27 cellular contexts compared by ENCODE assay signal in genomic region chr1:225822655-225823403, GRCh38. TPM values are rescaled to one million over a fixed set of nuclear protein-coding genes. Genes with fewer than 3 reads are reported as not detected.
DNase-seq lines count a peak whose midpoint lies in the region; ATAC-seq and TF ChIP-seq lines count a peak whose summit lies in the region.
"Had no signal": no experiment of that assay in that cellular context is flagged by ENCODE, and none has a peak within 500 bp of the region (broad histone marks: within the 10 kb centered on the region; RNA-seq: fewer than 3 reads in every experiment).

No MANE protein-coding gene starts in this region.

- no peak for TF ChIP-seq EP300 in gastroesophageal sphincter (IDR thresholded peaks at IDR 0.05)

- H3K9me3 ChIP-seq in gastroesophageal sphincter, result no peaks in the 10 kb centered on the region
- no peaks in the 10 kb centered on the region for H3K9me3 ChIP-seq in osteoblast (ENCODE audit: low read depth, low read length)
- H3K9me3 ChIP-seq in uterus, result no peaks in the 10 kb centered on the region
- H3K9me3 ChIP-seq: breast epithelium, esophagus muscularis mucosa, neutrophil, Peyer's patch had no signal

- 81% methylated on average over 9 to 11 of the region's 12 CpGs for WGBS in gastroesophageal sphincter (ENCODE audit: low coverage in 1 of 2), 2 donors

- H3K9me3 Mint-ChIP-seq in mesothelial cell of epicardium, result no peaks in the 10 kb centered on the region
- H3K9me3 Mint-ChIP-seq: activated naive CD4-positive, alpha-beta T cell treated with anti-CD3 and anti-CD28 coated beads, Interleukin-2, amount 50 U/mL, for 24 hours; activated T-helper 17 cell treated with anti-CD3 and anti-CD28 coated beads, Interleukin-2, amount 50 U/mL, for 72 hours; GM23338; stimulated activated effector memory CD8-positive, alpha-beta T cell treated with anti-CD3 and anti-CD28 coated beads, Interleukin-12 subunit alpha, Interleukin-12 subunit beta, amount 100 ng/mL, for 72 hours; T-helper 2 cell treated with Interferon-gamma antibody and Interleukin-4, amounts not matched to agents 5 μg/mL and 100 μg/mL, for 36 hours had no signal

- H3K27me3 Mint-ChIP-seq in mesothelial cell of epicardium (ENCODE audit: low read depth), result no peaks in the 10 kb centered on the region
- H3K27me3 Mint-ChIP-seq: activated CD4-positive, alpha-beta T cell treated with anti-CD3 and anti-CD28 coated beads for 36 hours; activated naive CD4-positive, alpha-beta T cell treated with anti-CD3 and anti-CD28 coated beads, Interleukin-2, amount 50 U/mL, for 24 hours; activated T-helper 17 cell treated with anti-CD3 and anti-CD28 coated beads, Interleukin-2, amount 50 U/mL, for 72 hours had no signal

- ATAC-seq in gastroesophageal sphincter, result peak; percentile 22
- ATAC-seq: activated CD4-positive, alpha-beta T cell treated with anti-CD3 and anti-CD28 coated beads for 36 hours; activated CD8-positive, alpha-beta T cell treated with anti-CD3 and anti-CD28 coated beads, Interleukin-2, amount 10 ng/mL, durations not matched to agents 7 days and 5 days; activated T-helper 17 cell treated with anti-CD3 and anti-CD28 coated beads, Interleukin-2, amount 50 U/mL, for 72 hours; left colon; stimulated activated effector memory CD8-positive, alpha-beta T cell treated with anti-CD3 and anti-CD28 coated beads, Interleukin-12 subunit alpha, Interleukin-12 subunit beta, amount 100 ng/mL, for 72 hours had no signal

- H3K4me2 ChIP-seq in osteoblast (ENCODE audit: insufficient read depth, low read length), result no peak overlapping the region
- H3K4me2 ChIP-seq: GM23338 had no signal

- H3K79me2 ChIP-seq in osteoblast (ENCODE audit: insufficient read depth, low read length), result peaks cover 4% of the 10 kb centered on the region

- no peaks in the 10 kb centered on the region for H4K20me1 ChIP-seq in osteoblast (ENCODE audit: insufficient read depth, low read length)

- TF ChIP-seq CTCF in gastroesophageal sphincter (IDR thresholded peaks at IDR 0.05), result no peak
- no peak for TF ChIP-seq CTCF in osteoblast (IDR thresholded peaks at IDR 0.05; ENCODE audit: extremely low read depth, low read depth, low read length)
- TF ChIP-seq CTCF in uterus (IDR thresholded peaks at IDR 0.05), result no peak
- no peak for TF ChIP-seq CTCF in foreskin fibroblast (IDR thresholded peaks at IDR 0.05; ENCODE audit: low read depth, low read length)
- TF ChIP-seq CTCF in mesothelial cell of epicardium (IDR thresholded peaks at IDR 0.05; ENCODE audit: unreplicated experiment), result no peak

- H3K4me3 Mint-ChIP-seq in mesothelial cell of epicardium, result no peak overlapping the region
- H3K4me3 Mint-ChIP-seq: activated CD4-positive, alpha-beta T cell treated with anti-CD3 and anti-CD28 coated beads for 36 hours; activated CD8-positive, alpha-beta T cell treated with anti-CD3 and anti-CD28 coated beads, Interleukin-2, amount 10 ng/mL, durations not matched to agents 7 days and 5 days; activated naive CD4-positive, alpha-beta T cell treated with anti-CD3 and anti-CD28 coated beads, Interleukin-2, amount 50 U/mL, for 24 hours; activated T-helper 17 cell treated with anti-CD3 and anti-CD28 coated beads, Interleukin-2, amount 50 U/mL, for 72 hours; CD14-positive monocyte; GM23338; stimulated activated effector memory CD8-positive, alpha-beta T cell treated with anti-CD3 and anti-CD28 coated beads, Interleukin-12 subunit alpha, Interleukin-12 subunit beta, amount 100 ng/mL, for 72 hours; T-helper 2 cell treated with Interferon-gamma antibody and Interleukin-4, amounts not matched to agents 5 μg/mL and 100 μg/mL, for 36 hours had no signal

- TF ChIP-seq POLR2A in gastroesophageal sphincter (IDR thresholded peaks at IDR 0.05) (no peak), uterus (IDR thresholded peaks at IDR 0.05) (no peak)

- H3K27me3 ChIP-seq in gastroesophageal sphincter, result no peaks in the 10 kb centered on the region
- H3K27me3 ChIP-seq in osteoblast (ENCODE audit: insufficient read depth, low read length), result no peaks in the 10 kb centered on the region
- no peaks in the 10 kb centered on the region for H3K27me3 ChIP-seq in uterus
- H3K27me3 ChIP-seq: breast epithelium, dorsolateral prefrontal cortex, esophagus muscularis mucosa, neutrophil, Peyer's patch had no signal

- H2AFZ ChIP-seq in osteoblast (ENCODE audit: low read length), result no peak overlapping the region
- H2AFZ ChIP-seq: GM23338 had no signal

- DNase-seq in NCI-H69 (lab: John Stamatoyannopoulos, UW) (peak; percentile 53), osteoblast (ENCODE audit: insufficient read length, low spot score, missing footprints) (peak; percentile 69), uterus (no peak), DMS79 treated with DMSO at 0.1 percent for 48 hours (lab: John Stamatoyannopoulos, UW) (no peak), foreskin fibroblast (no peak), mesothelial cell of epicardium (ENCODE audit: low spot score in 2 of 2, unreplicated experiment in 2 of 2) (no peak)
- DNase-seq: activated CD4-positive, alpha-beta T cell treated with anti-CD3 and anti-CD28 coated beads for 36 hours; activated CD8-positive, alpha-beta T cell treated with anti-CD3 and anti-CD28 coated beads, Interleukin-2, amount 10 ng/mL, durations not matched to agents 7 days and 5 days; hippocampal formation; left colon; NCI-H1436 treated with DMSO at 0.1 percent for 48 hours; NCI-H2081 treated with DMSO at 0.1 percent for 48 hours; NCI-H82; Peyer's patch; SHP77 treated with DMSO at 0.1 percent for 48 hours; stimulated activated CD4-positive, alpha-beta T cell treated with anti-CD3 and anti-CD28 coated beads, Interleukin-15, amount 100 ng/mL, for 24 hours had no signal

- intact Hi-C loops in uterus (cut with DNase I; ENCODE audit: low total_unique reads), result no loop called here

- peaks cover 7 to 92% (median 31%) of the 10 kb centered on the region in 3 donors for H3K4me1 ChIP-seq in gastroesophageal sphincter
- peaks cover 17% of the 10 kb centered on the region for H3K4me1 ChIP-seq in osteoblast (ENCODE audit: insufficient read depth, low read length)
- H3K4me1 ChIP-seq in uterus, result peaks cover 31 to 48% of the 10 kb centered on the region in 2 donors

- H3K27ac ChIP-seq in gastroesophageal sphincter, result peak overlapping the region in 2 of 4 donors; percentile 17 to 48
- no peak overlapping the region for H3K27ac ChIP-seq in osteoblast (ENCODE audit: low read depth, low read length)
- peak overlapping the region; percentile 53 to 89 for H3K27ac ChIP-seq in uterus
- H3K27ac ChIP-seq: neutrophil, Peyer's patch had no signal

- H3K4me3 ChIP-seq in gastroesophageal sphincter (no peak overlapping the region), osteoblast (ENCODE audit: insufficient read depth, low read length) (no peak overlapping the region), uterus (no peak overlapping the region), foreskin fibroblast (ENCODE audit: low read depth in 1 of 2, low read length in 2 of 2) (no peak overlapping the region)
- H3K4me3 ChIP-seq: breast epithelium, dorsolateral prefrontal cortex, esophagus muscularis mucosa, GM23338, Peyer's patch had no signal

- no peak overlapping the region for H3K27ac Mint-ChIP-seq in mesothelial cell of epicardium
- H3K27ac Mint-ChIP-seq: activated CD4-positive, alpha-beta T cell treated with anti-CD3 and anti-CD28 coated beads for 36 hours; activated CD8-positive, alpha-beta T cell treated with anti-CD3 and anti-CD28 coated beads, Interleukin-2, amount 10 ng/mL, durations not matched to agents 7 days and 5 days; activated naive CD4-positive, alpha-beta T cell treated with anti-CD3 and anti-CD28 coated beads, Interleukin-2, amount 50 U/mL, for 24 hours; activated T-helper 17 cell treated with anti-CD3 and anti-CD28 coated beads, Interleukin-2, amount 50 U/mL, for 72 hours; CD14-positive monocyte; GM23338; stimulated activated effector memory CD8-positive, alpha-beta T cell treated with anti-CD3 and anti-CD28 coated beads, Interleukin-12 subunit alpha, Interleukin-12 subunit beta, amount 100 ng/mL, for 72 hours; T-helper 2 cell treated with Interferon-gamma antibody and Interleukin-4, amounts not matched to agents 5 μg/mL and 100 μg/mL, for 36 hours had no signal

- H3K36me3 ChIP-seq in gastroesophageal sphincter (peaks cover 0 to 5% of the 10 kb centered on the region in 2 donors), osteoblast (ENCODE audit: insufficient read depth, low read length) (no peaks in the 10 kb centered on the region), uterus (no peaks in the 10 kb centered on the region)
- H3K36me3 ChIP-seq: breast epithelium, neutrophil, Peyer's patch had no signal

- H3K4me1 Mint-ChIP-seq in mesothelial cell of epicardium, result peaks cover 9% of the 10 kb centered on the region
- H3K4me1 Mint-ChIP-seq: activated naive CD4-positive, alpha-beta T cell treated with anti-CD3 and anti-CD28 coated beads, Interleukin-2, amount 50 U/mL, for 24 hours; stimulated activated effector memory CD8-positive, alpha-beta T cell treated with anti-CD3 and anti-CD28 coated beads, Interleukin-12 subunit alpha, Interleukin-12 subunit beta, amount 100 ng/mL, for 72 hours had no signal

- H3K36me3 Mint-ChIP-seq in mesothelial cell of epicardium, result peaks cover 11% of the 10 kb centered on the region
- H3K36me3 Mint-ChIP-seq: activated naive CD4-positive, alpha-beta T cell treated with anti-CD3 and anti-CD28 coated beads, Interleukin-2, amount 50 U/mL, for 24 hours; stimulated activated effector memory CD8-positive, alpha-beta T cell treated with anti-CD3 and anti-CD28 coated beads, Interleukin-12 subunit alpha, Interleukin-12 subunit beta, amount 100 ng/mL, for 72 hours had no signal

RNA-seq across cellular contexts. Expression of gene EPHX1, which starts 12.9 kb away (rescaled TPM):
- total RNA-seq in gastroesophageal sphincter, result 100 to 1,000 TPM in 3 of 4 donors, 10 to 100 TPM in 1; 74.0 to 133 (median 101) TPM
- 67.0 and 77.2 TPM in 2 replicates for total RNA-seq in osteoblast
- total RNA-seq in uterus, result 100 to 1,000 TPM in 1 of 4 donors, 10 to 100 TPM in 3; 51.2 to 156 (median 55.3) TPM
- 34.7 to 37.2 TPM (median 35.9 TPM) in 3 replicates for total RNA-seq in mesothelial cell of epicardium

RNA-seq across cellular contexts. Expression of gene SRP9, which starts 45.2 kb away (rescaled TPM):
- total RNA-seq in gastroesophageal sphincter, result 100 to 1,000 TPM; 146 to 260 (median 216) TPM
- total RNA-seq in osteoblast, result 174 and 178 TPM in 2 replicates
- total RNA-seq in uterus, result 100 to 1,000 TPM; 169 to 551 (median 202) TPM
- total RNA-seq in mesothelial cell of epicardium, result 241 to 259 TPM (median 251 TPM) in 3 replicates

RNA-seq across cellular contexts. Expression of gene TMEM63A, which starts 59.4 kb away (rescaled TPM):
- total RNA-seq in gastroesophageal sphincter (10 to 100 TPM; 10.9 to 55.9 (median 23.8) TPM), osteoblast (23.2 and 31.5 TPM in 2 replicates), uterus (100 to 1,000 TPM in 1 of 4 donors, 10 to 100 TPM in 3; 11.2 to 125 (median 63.8) TPM), mesothelial cell of epicardium (75.7 to 81.5 TPM (median 78.4 TPM) in 3 replicates)

Comparison
In these comparisons a context has a peak if more than half of its experiments do, and no peak if none do; other contexts are left out.
1. DNase-seq: peak in NCI-H69 (single experiment) and osteoblast (single experiment); none in uterus (0 of 2), DMS79 treated with DMSO at 0.1 percent for 48 hours (single experiment), foreskin fibroblast (0 of 2) and mesothelial cell of epicardium (0 of 2).